8 cellular contexts compared by ENCODE assay signal in the genomic region with DNA sequence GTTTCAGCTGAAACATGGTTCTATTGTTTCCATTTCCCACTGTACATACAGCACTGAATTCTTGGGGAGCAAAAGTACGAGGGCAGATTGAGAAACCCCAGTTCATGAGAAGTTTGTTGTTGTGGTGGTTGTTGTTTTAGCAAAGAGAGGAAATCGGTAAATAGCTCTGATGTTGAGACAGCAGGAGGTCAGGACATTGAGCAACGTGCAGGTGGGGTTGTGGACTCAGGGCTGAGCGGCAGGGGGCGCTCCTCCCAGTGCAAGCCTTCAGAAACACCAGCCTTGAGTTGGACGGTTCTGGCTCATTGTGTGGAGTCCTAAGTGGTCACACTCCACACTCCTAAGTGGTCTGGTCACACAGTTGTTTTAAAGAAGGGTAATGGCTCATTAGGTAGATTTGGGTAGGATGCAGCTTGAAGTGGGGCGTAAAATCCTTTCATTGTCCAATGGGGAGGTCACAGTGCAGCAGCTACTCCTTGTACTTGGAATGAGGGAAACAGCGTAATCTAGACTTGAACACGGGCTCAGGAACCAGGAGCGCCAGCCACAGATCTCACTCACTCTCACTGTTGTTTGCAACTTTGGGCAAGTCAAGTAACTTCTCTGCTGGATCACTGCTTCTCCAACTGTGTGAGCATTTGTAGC. TPM values are rescaled to one million over a fixed set of nuclear protein-coding genes. Genes with fewer than 3 reads are reported as not detected.
DNase-seq lines count a peak whose midpoint lies in the region; ATAC-seq and TF ChIP-seq lines count a peak whose summit lies in the region.

No MANE protein-coding gene starts in this region.

- no peaks in the 10 kb centered on the region for H3K9me3 ChIP-seq in CD4-positive, alpha-beta T cell (ENCODE audit: control insufficient read depth, low read length)

- H3K27me3 ChIP-seq in CD4-positive, alpha-beta T cell (ENCODE audit: control insufficient read depth, insufficient read depth, low read length), result no peaks in the 10 kb centered on the region

- ATAC-seq in CD4-positive, alpha-beta T cell (ENCODE audit: poor library complexity), result no peak
- ATAC-seq in HG02885 (IDR thresholded peaks at IDR 0.05; ENCODE audit: poor library complexity, unreplicated experiment), result peak; percentile 60
- ATAC-seq in GM19455 (IDR thresholded peaks at IDR 0.05; ENCODE audit: unreplicated experiment), result no peak
- no peak for ATAC-seq in HG03025 (IDR thresholded peaks at IDR 0.05; ENCODE audit: low FRiP score, unreplicated experiment)

- H3K27me3 Mint-ChIP-seq in CD4-positive, alpha-beta T cell, result peaks cover 24% of the 10 kb centered on the region
- H3K27me3 Mint-ChIP-seq in activated CD4-positive, alpha-beta memory T cell treated with anti-CD3 and anti-CD28 coated beads, Interleukin-2, amount 10 ng/mL, durations not matched to agents 7 days and 5 days, result peaks cover 25% of the 10 kb centered on the region

- H3K36me3 Mint-ChIP-seq in CD4-positive, alpha-beta T cell (ENCODE audit: low read depth), result no peaks in the 10 kb centered on the region
- H3K36me3 Mint-ChIP-seq in activated CD4-positive, alpha-beta memory T cell treated with anti-CD3 and anti-CD28 coated beads, Interleukin-2, amount 10 ng/mL, durations not matched to agents 7 days and 5 days (ENCODE audit: low read depth), result no peaks in the 10 kb centered on the region

- H3K4me3 Mint-ChIP-seq in CD4-positive, alpha-beta T cell, result no peak overlapping the region
- no peak overlapping the region for H3K4me3 Mint-ChIP-seq in activated CD4-positive, alpha-beta memory T cell treated with anti-CD3 and anti-CD28 coated beads, Interleukin-2, amount 10 ng/mL, durations not matched to agents 7 days and 5 days

- TF ChIP-seq CTCF in CD4-positive, alpha-beta T cell (IDR thresholded peaks at IDR 0.05), result peak; percentile 43

- H3K4me1 Mint-ChIP-seq in CD4-positive, alpha-beta T cell (ENCODE audit: low read depth), result peaks cover 6% of the 10 kb centered on the region
- peaks cover 9% of the 10 kb centered on the region for H3K4me1 Mint-ChIP-seq in activated CD4-positive, alpha-beta memory T cell treated with anti-CD3 and anti-CD28 coated beads, Interleukin-2, amount 10 ng/mL, durations not matched to agents 7 days and 5 days

- CTCF ChIA-PET in CD4-positive, alpha-beta T cell (lab: Charles Lee), result interaction anchor here (0.8 to 1.6 kb wide), 4 partner anchors 9 to 539 kb away, joined by 3 to 6 read pairs (median 4); no protein-coding TSS in a partner anchor
- CTCF ChIA-PET in activated CD4-positive, alpha-beta memory T cell treated with anti-CD3 and anti-CD28 coated beads, Interleukin-2, amount 10 ng/mL, durations not matched to agents 7 days and 5 days (lab: Charles Lee), result interaction anchor here (0.5 to 1.7 kb wide), 17 partner anchors 9 to 577 kb away, joined by 3 to 14 read pairs (median 4); a partner anchor contains a TSS

- peak in 4 of 10 experiments; percentile 6 to 23 (median 12) for DNase-seq in CD4-positive, alpha-beta T cell
- peak; percentile 61 for DNase-seq in activated CD4-positive, alpha-beta memory T cell treated with anti-CD3 and anti-CD28 coated beads, Interleukin-2, amount 10 ng/mL, durations not matched to agents 7 days and 5 days
- DNase-seq in glomerular visceral epithelial cell (ENCODE audit: extremely low spot score) (peak; percentile 5), inferior parietal cortex (ENCODE audit: extremely low spot score) (no peak)
- DNase-seq in stimulated activated CD4-positive, alpha-beta T cell treated with anti-CD3 and anti-CD28 coated beads, Interleukin-4, amount 100 ng/mL, for 24 hours, result peak; percentile 18

- intact Hi-C loops in CD4-positive, alpha-beta T cell (cut with DNase I, micrococcal nuclease), result no loop called here

- POLR2A ChIA-PET in CD4-positive, alpha-beta T cell (lab: Charles Lee), result no interaction called here
- POLR2A ChIA-PET in activated CD4-positive, alpha-beta memory T cell treated with anti-CD3 and anti-CD28 coated beads, Interleukin-2, amount 10 ng/mL, durations not matched to agents 7 days and 5 days (lab: Charles Lee), result interaction anchor here (1.2 kb wide), 1 partner anchor 13 kb away, joined by 4 read pairs; no protein-coding TSS in a partner anchor

- no peak overlapping the region for H3K27ac Mint-ChIP-seq in CD4-positive, alpha-beta T cell
- no peak overlapping the region for H3K27ac Mint-ChIP-seq in activated CD4-positive, alpha-beta memory T cell treated with anti-CD3 and anti-CD28 coated beads, Interleukin-2, amount 10 ng/mL, durations not matched to agents 7 days and 5 days

- no peak overlapping the region for H3K27ac ChIP-seq in CD4-positive, alpha-beta T cell (ENCODE audit: low read depth, low read length)

- no peaks in the 10 kb centered on the region for H3K9me3 Mint-ChIP-seq in CD4-positive, alpha-beta T cell
- no peaks in the 10 kb centered on the region for H3K9me3 Mint-ChIP-seq in activated CD4-positive, alpha-beta memory T cell treated with anti-CD3 and anti-CD28 coated beads, Interleukin-2, amount 10 ng/mL, durations not matched to agents 7 days and 5 days

RNA-seq across cellular contexts. Expression of a gene that starts 14.5 kb away (rescaled TPM):
- 10 to 100 TPM; 24.1 to 24.2 TPM for total RNA-seq in CD4-positive, alpha-beta T cell
- 10 to 100 TPM; 31.9 to 34.5 TPM for total RNA-seq in activated CD4-positive, alpha-beta memory T cell treated with anti-CD3 and anti-CD28 coated beads, Interleukin-2, amount 10 ng/mL, durations not matched to agents 7 days and 5 days
